ENCODE assay signal across 11 cellular contexts in genomic region chr4:89558147-89558546, GRCh38.
A peak's percentile ranks its signal among the peaks of the same experiment; 100 is the strongest.
DNase-seq lines count a peak whose midpoint lies in the region; ATAC-seq and TF ChIP-seq lines count a peak whose summit lies in the region.
"Had no signal": no experiment of that assay in that cellular context is flagged by ENCODE, and none has a peak within 500 bp of the region (broad histone marks: within the 10 kb centered on the region; RNA-seq: fewer than 3 reads in every experiment).

No MANE protein-coding gene starts in this region.

- CTCF ChIA-PET in GM10248 (lab: Yijun Ruan, JAX) = interaction anchor here (1.4 to 1.9 kb wide), 4 partner anchors 9 to 25 kb away, joined by 3 to 9 read pairs (median 6); no protein-coding TSS in a partner anchor

- H3K4me1 Mint-ChIP-seq in nephron progenitor cell = peaks cover 29% of the 10 kb centered on the region
- H3K4me1 Mint-ChIP-seq: activated CD4-positive, alpha-beta T cell treated with anti-CD3 and anti-CD28 coated beads, Interleukin-2, amount 10 ng/mL, durations not matched to agents 24 days and 14 days had no signal

- no peak for DNase-seq in GM10248 (ENCODE audit: extremely low spot score)
- peak; percentile 24 to 40 for DNase-seq in Kasumi-1 (lab: John Stamatoyannopoulos, UW)
- no peak for DNase-seq in astrocyte of the cerebellum (ENCODE audit: low read depth)
- no peak for DNase-seq in nephron progenitor cell
- DNase-seq in GM19238 (ENCODE audit: insufficient read length, low spot score) = no peak
- DNase-seq: activated CD4-positive, alpha-beta T cell treated with anti-CD3 and anti-CD28 coated beads, Interleukin-2, amount 10 ng/mL, durations not matched to agents 24 days and 14 days; nucleus accumbens; Peyer's patch had no signal

- in situ Hi-C loops in astrocyte of the cerebellum (cut with HindIII; ENCODE audit: low sequenced_read_pairs) = no loop called here

- H3K4me3 Mint-ChIP-seq in nephron progenitor cell = no peak overlapping the region
- H3K4me3 Mint-ChIP-seq: activated CD4-positive, alpha-beta T cell treated with anti-CD3 and anti-CD28 coated beads, Interleukin-2, amount 10 ng/mL, durations not matched to agents 24 days and 14 days; brain had no signal

- H3K36me3 Mint-ChIP-seq in nephron progenitor cell (ENCODE audit: low read depth) = no peaks in the 10 kb centered on the region
- H3K36me3 Mint-ChIP-seq: brain had no signal

- H3K4me3 ChIP-seq in astrocyte of the cerebellum (ENCODE audit: low read depth, low read length) = no peak overlapping the region
- H3K4me3 ChIP-seq: Peyer's patch had no signal

- no peak overlapping the region for H3K27ac Mint-ChIP-seq in nephron progenitor cell
- H3K27ac Mint-ChIP-seq: activated CD4-positive, alpha-beta T cell treated with anti-CD3 and anti-CD28 coated beads, Interleukin-2, amount 10 ng/mL, durations not matched to agents 24 days and 14 days; brain had no signal

- TF ChIP-seq CTCF in GM10248 (IDR thresholded peaks at IDR 0.05; ENCODE audit: control extremely low read depth, extremely low read depth, low read depth, missing control alignments) (peak; percentile 23), astrocyte of the cerebellum (IDR thresholded peaks at IDR 0.05; ENCODE audit: low read depth, low read length, missing control alignments) (peak; percentile 45), nephron progenitor cell (IDR thresholded peaks at IDR 0.05) (peak; percentile 37)

- POLR2A ChIA-PET in GM10248 (lab: Yijun Ruan, JAX) = no interaction called here

- ATAC-seq in GM19467 (IDR thresholded peaks at IDR 0.05; ENCODE audit: unreplicated experiment) (no peak), HG02588 (IDR thresholded peaks at IDR 0.05; ENCODE audit: unreplicated experiment) (no peak)

- no peaks in the 10 kb centered on the region for H3K27me3 Mint-ChIP-seq in nephron progenitor cell (ENCODE audit: low read depth, poor library complexity)
- H3K27me3 Mint-ChIP-seq: brain had no signal

- H3K9me3 Mint-ChIP-seq in nephron progenitor cell = peaks cover 8% of the 10 kb centered on the region
- H3K9me3 Mint-ChIP-seq: activated CD4-positive, alpha-beta T cell treated with anti-CD3 and anti-CD28 coated beads, Interleukin-2, amount 10 ng/mL, durations not matched to agents 24 days and 14 days; brain had no signal

Comparison
In these comparisons a context has a peak if more than half of its experiments do, and no peak if none do; other contexts are left out.
1. DNase-seq: peak in Kasumi-1 (2 of 2); none in GM10248 (single experiment), astrocyte of the cerebellum (single experiment), nephron progenitor cell (single experiment) and GM19238 (single experiment).
2. Peak in every context shown above with its lines, with median percentiles within 50 percentile points of each other: CTCF ChIP-seq.